Comparison of ENCODE assay signal across 9 cellular contexts in the genomic region with DNA sequence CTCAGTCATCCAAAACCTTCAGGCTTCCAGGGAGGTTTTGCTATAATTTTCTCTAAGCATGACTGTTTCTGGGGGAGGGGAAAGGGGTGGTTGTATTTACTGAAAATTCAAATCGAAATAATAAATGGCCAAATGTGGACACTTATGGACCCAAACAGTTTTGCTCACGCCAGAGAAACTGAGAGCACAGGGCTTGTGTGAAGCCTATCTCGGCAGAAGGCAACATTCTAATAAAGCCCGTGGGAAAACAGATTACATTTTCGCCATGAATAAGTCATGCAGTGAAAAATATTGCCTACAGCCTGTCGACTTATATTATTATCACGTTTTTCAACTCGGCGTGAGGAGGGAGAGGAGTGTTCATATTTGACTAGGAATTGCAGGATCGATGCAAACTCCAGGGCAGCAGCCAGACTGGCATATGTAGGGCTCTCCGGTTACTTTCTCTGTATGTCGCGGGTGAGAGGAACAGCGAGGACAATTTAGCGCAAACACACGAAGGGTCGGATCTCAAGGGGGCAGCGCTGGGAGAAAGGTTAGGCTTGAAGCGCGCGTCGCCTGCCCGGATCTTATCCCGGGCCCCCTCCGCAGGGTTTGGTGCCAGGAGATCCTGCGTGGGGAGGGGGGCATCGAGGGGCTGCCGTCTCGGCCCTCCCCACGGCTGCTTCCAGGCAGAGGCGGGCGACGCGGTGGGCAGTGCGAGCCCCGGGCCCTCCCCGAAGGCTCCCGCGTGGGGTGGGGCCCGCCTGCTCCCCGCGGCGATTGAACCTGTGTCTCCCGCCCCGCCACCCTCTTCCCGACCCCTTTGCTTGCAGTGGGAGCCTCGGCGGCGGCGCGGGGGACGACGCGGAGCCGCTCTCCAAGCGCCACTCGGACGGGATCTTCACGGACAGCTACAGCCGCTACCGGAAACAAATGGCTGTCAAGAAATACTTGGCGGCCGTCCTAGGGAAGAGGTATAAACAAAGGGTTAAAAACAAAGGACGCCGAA. TPM values are rescaled to one million over a fixed set of nuclear protein-coding genes. Genes with fewer than 3 reads are reported as not detected.
A peak's percentile ranks its signal among the peaks of the same experiment; 100 is the strongest.
DNase-seq lines count a peak whose midpoint lies in the region; ATAC-seq and TF ChIP-seq lines count a peak whose summit lies in the region.
"Had no signal": no experiment of that assay in that cellular context is flagged by ENCODE, and none has a peak within 500 bp of the region (broad histone marks: within the 10 kb centered on the region; RNA-seq: fewer than 3 reads in every experiment).

No MANE protein-coding gene starts in this region.

- DNase-seq in D341Med (ENCODE audit: low spot score), result peak; percentile 51
- DNase-seq in NCI-H128 (lab: John Stamatoyannopoulos, UW; ENCODE audit: unreplicated experiment), result peak; percentile 26
- DNase-seq in osteoblast (ENCODE audit: insufficient read length, low spot score, missing footprints), result peak; percentile 69
- DNase-seq in mucosa of descending colon, result no peak
- DNase-seq in substantia nigra (lab: John Stamatoyannopoulos, UW), result no peak
- no peak for DNase-seq in occipital lobe (lab: John Stamatoyannopoulos, UW)

- H3K79me2 ChIP-seq in osteoblast (ENCODE audit: insufficient read depth, low read length), result no peaks in the 10 kb centered on the region

- H3K4me2 ChIP-seq in osteoblast (ENCODE audit: insufficient read depth, low read length), result peak overlapping the region; percentile 67

- H3K36me3 ChIP-seq in duodenal mucosa (ENCODE audit: control insufficient read depth in 1 of 2, insufficient read depth in 2 of 2, low read length in 2 of 2) (no peaks in the 10 kb centered on the region), osteoblast (ENCODE audit: insufficient read depth, low read length) (no peaks in the 10 kb centered on the region), mucosa of descending colon (ENCODE audit: low read depth) (no peaks in the 10 kb centered on the region)

- H3K4me3 ChIP-seq in duodenal mucosa (ENCODE audit: low read depth in 1 of 2, low read length in 2 of 2), result peak overlapping the region; percentile 38 to 54
- peak overlapping the region; percentile 61 for H3K4me3 ChIP-seq in osteoblast (ENCODE audit: insufficient read depth, low read length)
- no peak overlapping the region for H3K4me3 ChIP-seq in mucosa of descending colon

- no peak overlapping the region for H3K27ac ChIP-seq in duodenal mucosa (ENCODE audit: low read depth, low read length)
- no peak overlapping the region for H3K27ac ChIP-seq in osteoblast (ENCODE audit: low read depth, low read length)
- H3K27ac ChIP-seq in substantia nigra (ENCODE audit: low read depth, low read length, poor library complexity, severe bottlenecking), result no peak overlapping the region

- ATAC-seq in HG03280 (IDR thresholded peaks at IDR 0.05; ENCODE audit: unreplicated experiment) (no peak), mucosa of descending colon (no peak)

- TF ChIP-seq CTCF in osteoblast (IDR thresholded peaks at IDR 0.05; ENCODE audit: extremely low read depth, low read depth, low read length), result no peak
- no peak for TF ChIP-seq CTCF in mucosa of descending colon (IDR thresholded peaks at IDR 0.05)

- H3K4me1 ChIP-seq in duodenal mucosa (ENCODE audit: control insufficient read depth in 1 of 2, insufficient read depth in 2 of 2, low read length in 2 of 2) (no peaks in the 10 kb centered on the region), osteoblast (ENCODE audit: insufficient read depth, low read length) (no peaks in the 10 kb centered on the region), mucosa of descending colon (ENCODE audit: low read depth) (peaks cover 12% of the 10 kb centered on the region)

- peaks cover 55 to 68% of the 10 kb centered on the region in 2 donors for H3K27me3 ChIP-seq in duodenal mucosa (ENCODE audit: control insufficient read depth in 1 of 2, insufficient read depth in 2 of 2, low read length in 2 of 2)
- H3K27me3 ChIP-seq in osteoblast (ENCODE audit: insufficient read depth, low read length), result peaks cover 79% of the 10 kb centered on the region

- H2AFZ ChIP-seq in osteoblast (ENCODE audit: low read length), result no peak overlapping the region

- no peaks in the 10 kb centered on the region for H4K20me1 ChIP-seq in osteoblast (ENCODE audit: insufficient read depth, low read length)

- intact Hi-C loops in mucosa of descending colon (cut with DNase I, micrococcal nuclease), result no loop called here

- no peak overlapping the region for H3K9ac ChIP-seq in duodenal mucosa (ENCODE audit: low read depth in 1 of 2, low read length in 2 of 2)

- H3K9me3 ChIP-seq in duodenal mucosa (ENCODE audit: control insufficient read depth in 1 of 2, low read length in 2 of 2) (no peaks in the 10 kb centered on the region), osteoblast (ENCODE audit: low read depth, low read length) (no peaks in the 10 kb centered on the region), mucosa of descending colon (no peaks in the 10 kb centered on the region)

RNA-seq across cellular contexts. Expression of a gene that starts 4.3 kb away (rescaled TPM):
- not detected in 2 replicates for total RNA-seq in osteoblast
- 1 to 10 TPM in 1 of 3 donors, under 1 TPM in 2; 0.17 to 3.4 (median 0.41) TPM for total RNA-seq in mucosa of descending colon
- total RNA-seq in occipital lobe, result 6.4 TPM
- total RNA-seq: activated CD8-positive, alpha-beta memory T cell treated with anti-CD3 and anti-CD28 coated beads for 36 hours had no signal

Comparison
In these comparisons a context has a peak if more than half of its experiments do, and no peak if none do; other contexts are left out.
1. DNase-seq: peak in D341Med (single experiment), NCI-H128 (single experiment) and osteoblast (single experiment); none in mucosa of descending colon (0 of 3), substantia nigra (0 of 49) and occipital lobe (single experiment).